Comparison of ENCODE assay signal across 18 cellular contexts in the genomic region with DNA sequence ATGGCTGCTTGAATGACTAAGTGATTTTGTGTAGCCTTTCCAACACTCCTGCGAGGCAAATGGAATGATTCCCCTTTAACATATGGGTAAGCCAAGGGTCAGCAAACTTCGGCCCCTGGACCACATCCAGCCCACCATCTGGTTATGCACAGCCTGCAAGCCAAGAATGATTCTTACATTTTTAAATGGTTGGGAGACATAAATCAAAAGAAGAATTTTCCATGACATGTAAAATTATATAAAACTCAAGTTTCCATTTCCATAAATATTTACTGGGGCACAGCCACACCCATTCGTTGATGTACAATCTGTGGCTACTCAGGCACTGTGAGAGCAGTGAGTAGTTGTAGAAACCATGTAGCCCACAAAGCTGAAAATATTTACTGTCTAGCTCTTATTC. TPM values are rescaled to one million over a fixed set of nuclear protein-coding genes. Genes with fewer than 3 reads are reported as not detected.
DNase-seq lines count a peak whose midpoint lies in the region; ATAC-seq and TF ChIP-seq lines count a peak whose summit lies in the region.
"Had no signal": no experiment of that assay in that cellular context is flagged by ENCODE, and none has a peak within 500 bp of the region (broad histone marks: within the 10 kb centered on the region; RNA-seq: fewer than 3 reads in every experiment).

No MANE protein-coding gene starts in this region.

- H3K36me3 ChIP-seq in BJ (ENCODE audit: control insufficient read depth, insufficient read depth, low read length): peaks cover 6% of the 10 kb centered on the region
- peaks cover 0 to 25% of the 10 kb centered on the region in 2 donors for H3K36me3 ChIP-seq in psoas muscle (ENCODE audit: insufficient read depth in 1 of 2, low read depth in 1 of 2)

- intact Hi-C loops in psoas muscle (cut with DNase I): no loop called here

- TF ChIP-seq CTCF in BJ (IDR thresholded peaks at IDR 0.05; ENCODE audit: insufficient read depth, low read depth, low read length) (no peak), fibroblast of villous mesenchyme (IDR thresholded peaks at IDR 0.05; ENCODE audit: insufficient read depth, low read depth, low read length) (no peak), psoas muscle (IDR thresholded peaks at IDR 0.05) (no peak), coronary artery (IDR thresholded peaks at IDR 0.05) (no peak)

- DNase-seq in BJ (ENCODE audit: low read depth): peak; percentile 78
- peak; percentile 98 for DNase-seq in fibroblast of villous mesenchyme (ENCODE audit: low read depth)
- DNase-seq in psoas muscle: peak; percentile 55 to 77
- DNase-seq in NCI-H187 (lab: John Stamatoyannopoulos, UW): no peak
- no peak for DNase-seq in NCI-H2171 treated with DMSO at 0.1 percent for 48 hours (lab: John Stamatoyannopoulos, UW)
- DNase-seq in coronary artery (ENCODE audit: low spot score): no peak
- DNase-seq: activated T-cell treated with anti-CD3 and anti-CD28 coated beads for 4 hours; amygdala; endodermal cell; NCI-H1694; NK-92 treated with Interleukin-12 subunit alpha and Interleukin-12 subunit beta, amount 100 ng/mL, for 24 hours; stimulated activated CD4-positive, alpha-beta T cell treated with anti-CD3 and anti-CD28 coated beads, Interleukin-4, amount 100 ng/mL, for 1 hour had no signal

- H3K27ac ChIP-seq in psoas muscle (peak overlapping the region; percentile 61), coronary artery (peak overlapping the region in 1 of 2 donors; percentile 51)
- H3K27ac ChIP-seq: C4-2B, SK-N-MC had no signal

- WGBS in psoas muscle, 3 donors: 6 to 11% (median 9%) methylated on average over 3 of the region's 3 CpGs

- CTCF ChIA-PET in BJ (lab: Yijun Ruan, JAX): interaction anchor here (1.5 kb wide), 1 partner anchor 99 kb away, joined by 4 read pairs; no protein-coding TSS in a partner anchor

- H3K9me3 ChIP-seq in psoas muscle: no peaks in the 10 kb centered on the region

- peaks cover 22% of the 10 kb centered on the region for H3K4me1 ChIP-seq in psoas muscle

- H3K4me3 ChIP-seq in BJ (ENCODE audit: low read depth, low read length) (no peak overlapping the region), fibroblast of villous mesenchyme (ENCODE audit: low read depth, low read length) (no peak overlapping the region), psoas muscle (no peak overlapping the region), coronary artery (no peak overlapping the region)
- H3K4me3 ChIP-seq: K562, SK-N-MC had no signal

- ATAC-seq in SK-N-SH treated with all-trans-retinoic acid at 6 μM for 48 hours (peak; percentile 90), psoas muscle (peak in 3 of 4 donors; percentile 32 to 47 (median 37)), GM18861 (IDR thresholded peaks at IDR 0.05; ENCODE audit: unreplicated experiment) (no peak)
- ATAC-seq: K562; stimulated activated memory B cell treated with anti-CD40 and anti-IgM and Interleukin-4, amounts not matched to agents 10 μg/mL and 1 μg/mL and 100 μg/mL, for 72 hours had no signal

- POLR2A ChIA-PET in BJ (lab: Charles Lee): no interaction called here

- H3K27me3 ChIP-seq in BJ (ENCODE audit: control insufficient read depth, insufficient read depth, low read length): no peaks in the 10 kb centered on the region
- H3K27me3 ChIP-seq in psoas muscle (ENCODE audit: insufficient read depth in 3 of 3, low read length in 2 of 3): no peaks in the 10 kb centered on the region

TF ChIP-seq in SK-N-SH treated with all-trans-retinoic acid at 6 μM for 48 hours, 23 proteins besides CTCF, POLR2A, EP300 and RAD21:
- TF ChIP-seq, protein P1, sequence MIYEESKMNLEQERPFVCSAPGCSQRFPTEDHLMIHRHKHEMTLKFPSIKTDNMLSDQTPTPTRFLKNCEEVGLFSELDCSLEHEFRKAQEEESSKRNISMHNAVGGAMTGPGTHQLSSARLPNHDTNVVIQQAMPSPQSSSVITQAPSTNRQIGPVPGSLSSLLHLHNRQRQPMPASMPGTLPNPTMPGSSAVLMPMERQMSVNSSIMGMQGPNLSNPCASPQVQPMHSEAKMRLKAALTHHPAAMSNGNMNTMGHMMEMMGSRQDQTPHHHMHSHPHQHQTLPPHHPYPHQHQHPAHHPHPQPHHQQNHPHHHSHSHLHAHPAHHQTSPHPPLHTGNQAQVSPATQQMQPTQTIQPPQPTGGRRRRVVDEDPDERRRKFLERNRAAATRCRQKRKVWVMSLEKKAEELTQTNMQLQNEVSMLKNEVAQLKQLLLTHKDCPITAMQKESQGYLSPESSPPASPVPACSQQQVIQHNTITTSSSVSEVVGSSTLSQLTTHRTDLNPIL (CRISPR knock-in tag; IDR thresholded peaks at IDR 0.05; ENCODE audit: low read depth): no peak
- no peak for TF ChIP-seq TCF4 (CRISPR knock-in tag; IDR thresholded peaks at IDR 0.05; ENCODE audit: borderline replicate concordance)
- TF ChIP-seq ZNF565 (CRISPR knock-in tag; conservative IDR thresholded peaks at IDR 0.05; ENCODE audit: low read depth): no peak
- TF ChIP-seq RARB (CRISPR knock-in tag; IDR thresholded peaks at IDR 0.05): no peak
- no peak for TF ChIP-seq BACH2 (CRISPR knock-in tag; IDR thresholded peaks at IDR 0.05; ENCODE audit: borderline replicate concordance)
- no peak for TF ChIP-seq PPARA (CRISPR knock-in tag; IDR thresholded peaks at IDR 0.05; ENCODE audit: borderline replicate concordance)
- no peak for TF ChIP-seq GLIS3 (CRISPR knock-in tag; IDR thresholded peaks at IDR 0.05)

RNA-seq across cellular contexts. Expression of a gene that starts 9.0 kb away (rescaled TPM):
- polyA plus RNA-seq in BJ (2011; rRNA removed): 14.4 and 27.3 TPM in 2 replicates
- polyA minus RNA-seq in BJ (2011; rRNA and poly(A)+ RNA removed): 22.7 and 23.2 TPM in 2 replicates
- 12.9 and 22.9 TPM in 2 replicates for total RNA-seq in fibroblast of villous mesenchyme
- 10 to 100 TPM in 1 of 4 donors, 1 to 10 TPM in 3; 7.6 to 10.3 (median 9.5) TPM for total RNA-seq in psoas muscle
- 1 to 10 TPM; 5.7 to 9.6 (median 5.7) TPM for polyA plus RNA-seq in psoas muscle

RNA-seq across cellular contexts. Expression of a gene that starts 32.4 kb away (rescaled TPM):
- polyA plus RNA-seq in BJ (2011; rRNA removed): 20.1 and 30.9 TPM in 2 replicates
- 24.3 and 34.9 TPM in 2 replicates for polyA minus RNA-seq in BJ (2011; rRNA and poly(A)+ RNA removed)
- 27.6 and 31.2 TPM in 2 replicates for total RNA-seq in fibroblast of villous mesenchyme
- 10 to 100 TPM; 15.7 to 21.4 (median 20.1) TPM for total RNA-seq in psoas muscle
- 10 to 100 TPM in 1 of 3 donors, 1 to 10 TPM in 2; 5.2 to 14.0 (median 8.3) TPM for polyA plus RNA-seq in psoas muscle

Comparison
In these comparisons a context has a peak if more than half of its experiments do, and no peak if none do; other contexts are left out.
1. DNase-seq: peak in BJ (single experiment), fibroblast of villous mesenchyme (single experiment) and psoas muscle (2 of 2); none in NCI-H187 (0 of 2), NCI-H2171 treated with DMSO at 0.1 percent for 48 hours (single experiment) and coronary artery (single experiment).